8 cellular contexts compared by ENCODE assay signal in the genomic region with DNA sequence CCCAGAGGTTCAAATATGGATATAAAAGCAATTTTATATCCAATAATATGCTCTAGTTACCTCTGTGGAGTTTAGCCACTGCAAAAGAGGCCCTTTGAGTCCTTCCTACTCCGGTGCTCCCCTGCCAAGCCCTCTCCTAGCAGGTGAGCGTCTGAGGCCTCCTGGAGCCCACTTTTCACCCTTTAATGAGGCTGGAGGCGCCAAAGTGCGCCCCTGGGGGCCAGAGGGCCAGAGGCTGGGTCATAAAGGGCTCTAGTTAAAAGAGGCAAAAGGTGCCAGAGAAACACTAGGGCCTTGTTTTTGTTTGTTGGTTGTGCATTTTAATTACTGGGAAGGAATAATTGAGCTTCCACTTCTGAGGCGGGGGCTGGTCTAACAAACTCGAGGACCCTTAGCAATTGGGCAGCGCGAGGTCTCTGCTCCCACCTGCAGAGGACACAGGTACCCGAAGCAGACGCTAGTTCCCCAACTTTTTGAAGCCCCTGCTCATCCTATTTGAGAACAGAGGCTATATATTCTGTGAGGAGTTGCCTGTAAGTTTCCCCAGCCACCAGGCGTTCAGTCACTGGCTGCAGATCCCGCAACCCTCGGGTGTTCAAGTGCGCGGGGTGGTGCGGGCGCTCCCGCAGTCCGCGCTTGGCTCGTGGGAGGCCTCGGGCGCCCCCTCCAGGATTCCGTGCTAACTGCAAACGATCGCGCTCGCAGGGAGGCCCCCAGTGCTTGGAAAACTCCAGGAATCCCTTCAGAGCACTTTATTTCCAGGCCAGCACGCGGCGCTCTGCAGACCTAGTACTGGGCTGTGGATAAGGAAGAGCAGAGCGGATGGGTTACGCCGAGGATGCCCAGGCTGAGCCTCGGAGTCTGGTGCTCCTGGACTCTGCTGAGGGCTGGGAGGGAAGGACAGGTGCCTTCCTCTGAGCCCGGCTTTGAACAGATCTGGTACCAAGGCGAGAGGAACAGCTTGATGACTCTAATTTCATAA. TPM values are rescaled to one million over a fixed set of nuclear protein-coding genes. Genes with fewer than 3 reads are reported as not detected.
DNase-seq lines count a peak whose midpoint lies in the region; ATAC-seq, FAIRE-seq and TF ChIP-seq lines count a peak whose summit lies in the region.

No MANE protein-coding gene starts in this region.

- no peaks in the 10 kb centered on the region for H3F3A ChIP-seq in neural cell (ENCODE audit: insufficient read depth, low read length, poor library complexity, severe bottlenecking)

- no peaks in the 10 kb centered on the region for H3K9me3 ChIP-seq in neural cell (ENCODE audit: low read length)

- no peaks in the 10 kb centered on the region for H3K79me2 ChIP-seq in neural cell (replicated peaks; ENCODE audit: insufficient read depth, low read length)

- H3K27me3 ChIP-seq in neural cell (ENCODE audit: insufficient read depth, low read depth, low read length) = no peaks in the 10 kb centered on the region

- no peaks in the 10 kb centered on the region for H3K9me2 ChIP-seq in neural cell (ENCODE audit: insufficient read depth, low read length)

- H2AFZ ChIP-seq in neural cell (ENCODE audit: low read depth, low read length) = no peak overlapping the region

- H3K4me2 ChIP-seq in neural cell (ENCODE audit: low read length) = no peak overlapping the region

- TF ChIP-seq RAD21 in neural cell (conservative IDR thresholded peaks at IDR 0.05) = peak; percentile 20

- H3K27ac ChIP-seq in neural cell (ENCODE audit: low read length) = no peak overlapping the region

- TF ChIP-seq EP300 in neural cell (conservative IDR thresholded peaks at IDR 0.05; ENCODE audit: poor library complexity, severe bottlenecking) = no peak

- TF ChIP-seq CTCF in fibroblast of villous mesenchyme (IDR thresholded peaks at IDR 0.05; ENCODE audit: insufficient read depth, low read depth, low read length) (peak; percentile 96), neural cell (IDR thresholded peaks at IDR 0.05; ENCODE audit: poor library complexity, severe bottlenecking) (peak; percentile 59)

- ATAC-seq in GM18508 (IDR thresholded peaks at IDR 0.05; ENCODE audit: insufficient read depth, unreplicated experiment) (peak; percentile 58), HG02885 (IDR thresholded peaks at IDR 0.05; ENCODE audit: poor library complexity, unreplicated experiment) (peak; percentile 94)

- no peaks in the 10 kb centered on the region for H3K36me3 ChIP-seq in neural cell (ENCODE audit: insufficient read depth, low read length)

- H3K9ac ChIP-seq in neural cell (ENCODE audit: low read length) = no peak overlapping the region

- peak overlapping the region; percentile 29 for H3K4me3 ChIP-seq in fibroblast of villous mesenchyme (ENCODE audit: low read depth, low read length)
- H3K4me3 ChIP-seq in neural cell (ENCODE audit: low read length) = peak overlapping the region; percentile 31

- no peak for FAIRE-seq in urothelium cell line (lab: Jason Lieb, UNC)

- no peaks in the 10 kb centered on the region for H4K20me1 ChIP-seq in neural cell (ENCODE audit: insufficient read depth)

- peak; percentile 77 for DNase-seq in AG08396 (ENCODE audit: low spot score)
- peak; percentile 56 to 57 for DNase-seq in NCI-H1930 (lab: John Stamatoyannopoulos, UW)
- peak; percentile 12 for DNase-seq in activated T-cell treated with anti-CD3 and anti-CD28 coated beads for 24 hours (ENCODE audit: low read depth)
- peak; percentile 80 for DNase-seq in fibroblast of villous mesenchyme (ENCODE audit: low read depth)
- DNase-seq in urothelium cell line (ENCODE audit: low spot score) = peak; percentile 85

TF ChIP-seq in neural cell, 6 proteins besides CTCF, POLR2A, EP300 and RAD21:
- TF ChIP-seq MXI1 (conservative IDR thresholded peaks at IDR 0.05; ENCODE audit: poor library complexity, severe bottlenecking) = no peak
- TF ChIP-seq TAF1 (IDR thresholded peaks at IDR 0.05; ENCODE audit: low read depth) = no peak
- no peak for TF ChIP-seq SMC3 (conservative IDR thresholded peaks at IDR 0.05; ENCODE audit: poor library complexity)
- TF ChIP-seq POLR2AphosphoS5 (IDR thresholded peaks at IDR 0.05) = no peak
- no peak for TF ChIP-seq EZH2 (IDR thresholded peaks at IDR 0.05; ENCODE audit: borderline replicate concordance, insufficient read depth, low read length, poor library complexity, severe bottlenecking)

RNA-seq across cellular contexts. Expression of gene MSGN1, which starts 14.1 kb away (rescaled TPM):
- not detected in 2 replicates for total RNA-seq in fibroblast of villous mesenchyme
- polyA plus RNA-seq in neural cell = not detected in 2 replicates
- polyA minus RNA-seq in neural cell = not detected in 2 replicates

RNA-seq across cellular contexts. Expression of gene KCNS3, which starts 48.1 kb away (rescaled TPM):
- 3.0 and 7.4 TPM in 2 replicates for total RNA-seq in fibroblast of villous mesenchyme
- polyA plus RNA-seq in neural cell = 0.15 TPM in 1 of 2 replicates, not detected in the other
- polyA minus RNA-seq in neural cell = 0.73 and 0.81 TPM in 2 replicates

Comparison
In these comparisons a context has a peak if more than half of its experiments do, and no peak if none do; other contexts are left out.
1. DNase-seq: peak in every context shown above with its lines; median percentile 85 in urothelium cell line; 80 in fibroblast of villous mesenchyme; 77 in AG08396; 56 in NCI-H1930; 12 in activated T-cell treated with anti-CD3 and anti-CD28 coated beads for 24 hours.